2 cellular contexts compared by ENCODE assay signal in the genomic region with DNA sequence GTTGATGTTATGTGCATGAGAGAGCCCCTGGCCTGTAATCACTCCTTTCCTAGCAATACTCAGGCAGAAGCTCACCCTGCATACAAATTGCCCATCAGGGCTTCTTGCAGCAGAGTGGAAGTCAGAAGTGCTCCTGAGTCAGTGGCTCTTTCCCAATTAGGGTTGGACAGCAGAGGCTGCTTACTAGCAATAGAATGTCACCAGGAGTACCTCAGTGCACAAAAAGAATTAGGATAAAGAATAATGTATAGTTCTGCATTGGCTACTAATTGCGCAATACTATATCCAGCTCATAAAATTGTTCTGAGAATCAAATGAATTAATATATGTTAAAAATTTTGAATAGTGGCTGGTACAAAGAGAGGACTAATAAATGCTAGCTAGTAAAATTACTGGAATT.
TF ChIP-seq lines count a peak whose summit lies in the region.

No MANE protein-coding gene starts in this region.

TF ChIP-seq in HepG2, 621 proteins besides CTCF, POLR2A, EP300 and RAD21 (continued from another document):
- TF ChIP-seq ZNF574 (CRISPR knock-in tag; IDR thresholded peaks at IDR 0.05) = no peak
- no peak for TF ChIP-seq ZNF784 (CRISPR knock-in tag; IDR thresholded peaks at IDR 0.05; ENCODE audit: borderline replicate concordance)
- TF ChIP-seq TERF1 (CRISPR knock-in tag; IDR thresholded peaks at IDR 0.05) = no peak
- TF ChIP-seq RARG (CRISPR knock-in tag; IDR thresholded peaks at IDR 0.05; ENCODE audit: low read depth) = no peak
- TF ChIP-seq CEBPG (CRISPR knock-in tag; IDR thresholded peaks at IDR 0.05) = 0 out of 2 replicates have a peak, but pooled peaks have one; percentile 12
- no peak for TF ChIP-seq ZNF282 (IDR thresholded peaks at IDR 0.05; ENCODE audit: partially characterized antibody)

TF ChIP-seq in K562, 482 proteins besides CTCF, POLR2A, EP300 and RAD21 (continued from another document):
- TF ChIP-seq, protein P1, sequence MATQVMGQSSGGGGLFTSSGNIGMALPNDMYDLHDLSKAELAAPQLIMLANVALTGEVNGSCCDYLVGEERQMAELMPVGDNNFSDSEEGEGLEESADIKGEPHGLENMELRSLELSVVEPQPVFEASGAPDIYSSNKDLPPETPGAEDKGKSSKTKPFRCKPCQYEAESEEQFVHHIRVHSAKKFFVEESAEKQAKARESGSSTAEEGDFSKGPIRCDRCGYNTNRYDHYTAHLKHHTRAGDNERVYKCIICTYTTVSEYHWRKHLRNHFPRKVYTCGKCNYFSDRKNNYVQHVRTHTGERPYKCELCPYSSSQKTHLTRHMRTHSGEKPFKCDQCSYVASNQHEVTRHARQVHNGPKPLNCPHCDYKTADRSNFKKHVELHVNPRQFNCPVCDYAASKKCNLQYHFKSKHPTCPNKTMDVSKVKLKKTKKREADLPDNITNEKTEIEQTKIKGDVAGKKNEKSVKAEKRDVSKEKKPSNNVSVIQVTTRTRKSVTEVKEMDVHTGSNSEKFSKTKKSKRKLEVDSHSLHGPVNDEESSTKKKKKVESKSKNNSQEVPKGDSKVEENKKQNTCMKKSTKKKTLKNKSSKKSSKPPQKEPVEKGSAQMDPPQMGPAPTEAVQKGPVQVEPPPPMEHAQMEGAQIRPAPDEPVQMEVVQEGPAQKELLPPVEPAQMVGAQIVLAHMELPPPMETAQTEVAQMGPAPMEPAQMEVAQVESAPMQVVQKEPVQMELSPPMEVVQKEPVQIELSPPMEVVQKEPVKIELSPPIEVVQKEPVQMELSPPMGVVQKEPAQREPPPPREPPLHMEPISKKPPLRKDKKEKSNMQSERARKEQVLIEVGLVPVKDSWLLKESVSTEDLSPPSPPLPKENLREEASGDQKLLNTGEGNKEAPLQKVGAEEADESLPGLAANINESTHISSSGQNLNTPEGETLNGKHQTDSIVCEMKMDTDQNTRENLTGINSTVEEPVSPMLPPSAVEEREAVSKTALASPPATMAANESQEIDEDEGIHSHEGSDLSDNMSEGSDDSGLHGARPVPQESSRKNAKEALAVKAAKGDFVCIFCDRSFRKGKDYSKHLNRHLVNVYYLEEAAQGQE (CRISPR knock-in tag; IDR thresholded peaks at IDR 0.05; ENCODE audit: low read depth) = no peak
- no peak for TF ChIP-seq CEBPG (CRISPR knock-in tag; IDR thresholded peaks at IDR 0.05)
- TF ChIP-seq CEBPG (tag; conservative IDR thresholded peaks at IDR 0.05 in 1 of 2, IDR thresholded peaks at IDR 0.05 in 1 of 2) = peak in 1 of 2 experiments; percentile 94; a peak in 2 of 4 replicates
- TF ChIP-seq ZNF780A (CRISPR knock-in tag; IDR thresholded peaks at IDR 0.05) = no peak
- peak; percentile 74 for TF ChIP-seq CEBPB (tag; IDR thresholded peaks at IDR 0.05)
- TF ChIP-seq JUND (IDR thresholded peaks at IDR 0.05; ENCODE audit: borderline replicate concordance, low read depth, low read length) = no peak
- TF ChIP-seq JUND (tag; IDR thresholded peaks at IDR 0.05; ENCODE audit: borderline replicate concordance, low read depth, low read length) = no peak
- no peak for TF ChIP-seq TCF3 (CRISPR knock-in tag; IDR thresholded peaks at IDR 0.05)
- no peak for TF ChIP-seq HDAC1 (IDR thresholded peaks at IDR 0.05)
TF ChIP-seq in K562: peak in this region for 2.
